8 cellular contexts compared by ENCODE assay signal in the genomic region with DNA sequence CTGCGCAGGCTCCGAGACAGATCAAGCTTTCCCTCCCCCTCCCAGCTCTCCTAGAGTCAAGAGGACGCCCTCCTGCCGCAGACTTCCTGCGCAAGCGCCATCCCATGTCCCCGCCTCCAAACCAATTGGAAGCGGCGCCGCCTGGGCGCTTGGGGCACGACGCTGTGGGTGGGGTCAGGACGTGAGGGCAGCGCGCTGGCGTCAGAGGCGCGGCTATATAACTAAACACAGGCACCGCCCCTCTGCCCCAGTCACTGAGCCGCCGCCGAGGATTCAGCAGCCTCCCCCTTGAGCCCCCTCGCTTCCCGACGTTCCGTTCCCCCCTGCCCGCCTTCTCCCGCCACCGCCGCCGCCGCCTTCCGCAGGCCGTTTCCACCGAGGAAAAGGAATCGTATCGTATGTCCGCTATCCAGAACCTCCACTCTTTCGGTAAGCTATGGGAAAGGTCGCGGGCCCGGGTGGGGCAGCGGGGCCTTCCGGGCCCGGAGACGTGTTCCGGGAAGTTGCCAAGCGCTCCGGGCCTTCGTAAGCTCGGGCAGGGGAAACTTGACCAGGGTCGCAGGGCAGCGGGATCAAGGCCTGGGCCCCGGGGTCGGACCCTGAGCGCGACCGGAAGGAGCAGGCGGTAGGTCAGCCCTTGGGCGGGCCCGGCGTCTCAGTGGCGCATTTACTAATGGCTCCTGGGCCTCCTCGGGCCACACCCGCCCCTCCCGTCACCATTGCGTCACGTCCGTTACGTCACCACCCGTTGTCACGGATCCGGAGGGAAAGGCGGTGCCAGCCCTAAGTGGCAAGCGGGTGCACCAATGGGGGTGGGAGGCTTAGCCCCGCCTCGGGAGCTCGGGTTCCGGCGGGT. TPM values are rescaled to one million over a fixed set of nuclear protein-coding genes. Genes with fewer than 3 reads are reported as not detected.
DNase-seq lines count a peak whose midpoint lies in the region; ATAC-seq and TF ChIP-seq lines count a peak whose summit lies in the region.

A gene (plus strand): TSS at position 245 of the 856 bp plus-strand sequence. CDS start 154 bp downstream, at position 399.

- peak; percentile 99 for TF ChIP-seq POLR2A in erythroblast (IDR thresholded peaks at IDR 0.05; ENCODE audit: low read length)

- POLR2A ChIA-PET in Panc1 (lab: Charles Lee) = interaction anchor here (0.6 to 1.8 kb wide), 23 partner anchors 10 to 1136 kb away, joined by 3 to 22 read pairs (median 3); a partner anchor contains a TSS

- H3K4me3 Mint-ChIP-seq in activated T-cell treated with anti-CD3 and anti-CD28 coated beads, Interleukin-2, amount 50 U/mL, for 4 hours = peak within 1 kb of the TSS; percentile 96

- TF ChIP-seq CTCF in Panc1 (IDR thresholded peaks at IDR 0.05) = no peak

- H3K4me1 ChIP-seq in Panc1 (ENCODE audit: control insufficient read depth, insufficient read depth, low read length) (peaks cover 22% of the 10 kb centered on the region), mucosa of stomach (ENCODE audit: control insufficient read depth, insufficient read depth, low read length) (peaks cover 17% of the 10 kb centered on the region)

- DNase-seq in DMS53 (lab: John Stamatoyannopoulos, UW) (peak; percentile 99), KG1 (lab: John Stamatoyannopoulos, UW) (peak; percentile 99), Panc1 (ENCODE audit: low read depth, low spot score) (peak; percentile 96), erythroblast (lab: John Stamatoyannopoulos, UW) (peak; percentile 100)
- DNase-seq in activated T-cell treated with anti-CD3 and anti-CD28 coated beads, Interleukin-2, amount 50 U/mL, for 4 hours = peak; percentile 100
- peak; percentile 100 for DNase-seq in stimulated activated CD8-positive, alpha-beta memory T cell treated with anti-CD3 and anti-CD28 coated beads, Interleukin-7, amount 100 ng/mL, for 1 hour (ENCODE audit: low read depth in 2 of 2)

- H3K27me3 ChIP-seq in Panc1 (ENCODE audit: control insufficient read depth, insufficient read depth, low read length) (no peaks in the 10 kb centered on the region), mucosa of stomach (ENCODE audit: control insufficient read depth, insufficient read depth, low read length) (no peaks in the 10 kb centered on the region)

- no peaks in the 10 kb centered on the region for H3K9me3 Mint-ChIP-seq in activated T-cell treated with anti-CD3 and anti-CD28 coated beads, Interleukin-2, amount 50 U/mL, for 4 hours

- intact Hi-C loops in Panc1 (cut with micrococcal nuclease; ENCODE audit: unreplicated experiment) = no loop called here

- peak within 1 kb of the TSS; percentile 100 for H3K27ac ChIP-seq in Panc1 (ENCODE audit: low read length)

- no peaks in the 10 kb centered on the region for H3K27me3 Mint-ChIP-seq in activated T-cell treated with anti-CD3 and anti-CD28 coated beads, Interleukin-2, amount 50 U/mL, for 4 hours (ENCODE audit: low read depth)

- peak within 1 kb of the TSS; percentile 100 for H3K9ac ChIP-seq in mucosa of stomach (ENCODE audit: low read length)

- CTCF ChIA-PET in Panc1 (lab: Charles Lee) = interaction anchor here (0.5 to 1.2 kb wide), 7 partner anchors 10 to 1272 kb away, joined by 3 to 13 read pairs (median 4); no protein-coding TSS in a partner anchor

- H3K4me1 Mint-ChIP-seq in activated T-cell treated with anti-CD3 and anti-CD28 coated beads, Interleukin-2, amount 50 U/mL, for 4 hours (ENCODE audit: low read depth) = peaks cover 28% of the 10 kb centered on the region

- peaks cover 36% of the 10 kb centered on the region for H3K36me3 Mint-ChIP-seq in activated T-cell treated with anti-CD3 and anti-CD28 coated beads, Interleukin-2, amount 50 U/mL, for 4 hours (ENCODE audit: insufficient read depth)

- in situ Hi-C loops in Panc1 (cut with HindIII; ENCODE audit: low pct_unique_long_range_greater_than_20kb, low sequenced_read_pairs) = no loop called here

- ATAC-seq in GM21723 (IDR thresholded peaks at IDR 0.05; ENCODE audit: unreplicated experiment) (peak; percentile 70), Panc1 (peak; percentile 89)
- peak; percentile 83 to 85 for ATAC-seq in activated T-cell treated with anti-CD3 and anti-CD28 coated beads, Interleukin-2, amount 50 U/mL, for 4 hours

- H3K36me3 ChIP-seq in Panc1 (ENCODE audit: control insufficient read depth, insufficient read depth, low read length) (peaks cover 27% of the 10 kb centered on the region), mucosa of stomach (ENCODE audit: control insufficient read depth, insufficient read depth, low read length) (peaks cover 37% of the 10 kb centered on the region)

- peak within 1 kb of the TSS; percentile 91 to 99 for H3K4me3 ChIP-seq in Panc1 (ENCODE audit: low read depth in 2 of 2, low read length in 2 of 2)
- H3K4me3 ChIP-seq in mucosa of stomach (ENCODE audit: low read length) = peak within 1 kb of the TSS; percentile 84

- H3K9me3 ChIP-seq in Panc1 (ENCODE audit: control insufficient read depth, insufficient read depth, low read depth, low read length) = no peaks in the 10 kb centered on the region; the same call in 1 of the 2 replicates
- H3K9me3 ChIP-seq in mucosa of stomach (ENCODE audit: control insufficient read depth, low read length) = no peaks in the 10 kb centered on the region

- no TSS peak for BruUV-seq in Panc1 (replicated peaks; lab: Mats Ljungman, UMichigan)

RNA-seq across cellular contexts. Expression of the gene that starts here (rescaled TPM):
- total RNA-seq in Panc1 (2021; ENCODE audit: unreplicated experiment) = 747 TPM
- 685 TPM for polyA plus RNA-seq in Panc1 (2012; ENCODE audit: insufficient read length)
- total RNA-seq in activated T-cell treated with anti-CD3 and anti-CD28 coated beads, Interleukin-2, amount 50 U/mL, for 4 hours = 1,000 to 10,000 TPM; 1,373 to 1,742 (median 1,506) TPM

Comparison
In these comparisons a context has a peak if more than half of its experiments do, and no peak if none do; other contexts are left out.
1. Peak in every context shown above with its lines: DNase-seq, ATAC-seq, H3K4me3 ChIP-seq and H3K27ac ChIP-seq.